ENCODE assay signal across 19 cellular contexts in genomic region chr10:26700884-26701630, GRCh38.
"Had no signal": no experiment of that assay in that cellular context is flagged by ENCODE, and none has a peak within 500 bp of the region (broad histone marks: within the 10 kb centered on the region; RNA-seq: fewer than 3 reads in every experiment).

No MANE protein-coding gene starts in this region.

- H3K9me3 ChIP-seq: heart left ventricle, left lung, ovary, thyroid gland had no signal

- H3K9me3 Mint-ChIP-seq: activated CD4-positive, alpha-beta memory T cell treated with anti-CD3 and anti-CD28 coated beads, Interleukin-2, amount 10 ng/mL, durations not matched to agents 7 days and 5 days; activated T-cell treated with anti-CD3 and anti-CD28 coated beads, Interleukin-2, amount 50 U/mL, for 72 hours; neural progenitor cell; T-cell had no signal

- DNase-seq: activated CD4-positive, alpha-beta memory T cell treated with anti-CD3 and anti-CD28 coated beads, Interleukin-2, amount 10 ng/mL, durations not matched to agents 7 days and 5 days; activated CD4-positive, alpha-beta T cell treated with anti-CD3 and anti-CD28 coated beads for 1 hour; activated gamma-delta T cell treated with Interleukin-2 at 50 U/mL for 16 hours; activated T-cell treated with anti-CD3 and anti-CD28 coated beads, Interleukin-2, amount 50 U/mL, for 72 hours; effector CD4-positive, alpha-beta T cell; heart left ventricle; left lung; mesenchymal stem cell; ovary; stimulated activated CD4-positive, alpha-beta T cell treated with anti-CD3 and anti-CD28 coated beads, Interleukin-15, amount 100 ng/mL, for 24 hours; stimulated activated CD4-positive, alpha-beta T cell treated with anti-CD3 and anti-CD28 coated beads, Interleukin-4, amount 100 ng/mL, for 24 hours; T-cell; T1000; thyroid gland had no signal

- H3K4me3 ChIP-seq: cardiac muscle cell, heart left ventricle, left lung, neural progenitor cell, ovary, thyroid gland had no signal

- ATAC-seq: activated T-cell treated with anti-CD3 and anti-CD28 coated beads, Interleukin-2, amount 50 U/mL, for 72 hours; heart left ventricle; left lung; T-cell had no signal

- H3K27me3 ChIP-seq: cardiac muscle cell, heart left ventricle, left lung, neural progenitor cell, ovary, thyroid gland had no signal

- H3K27ac ChIP-seq: cardiac muscle cell, heart left ventricle, left lung, neural progenitor cell, ovary, thyroid gland had no signal

- H3K36me3 ChIP-seq: cardiac muscle cell, neural progenitor cell, ovary, thyroid gland had no signal

- H3K4me3 Mint-ChIP-seq: activated CD4-positive, alpha-beta memory T cell treated with anti-CD3 and anti-CD28 coated beads, Interleukin-2, amount 10 ng/mL, durations not matched to agents 7 days and 5 days; activated T-cell treated with anti-CD3 and anti-CD28 coated beads, Interleukin-2, amount 50 U/mL, for 72 hours; T-cell had no signal

- H3K27me3 Mint-ChIP-seq: activated CD4-positive, alpha-beta memory T cell treated with anti-CD3 and anti-CD28 coated beads, Interleukin-2, amount 10 ng/mL, durations not matched to agents 7 days and 5 days; T-cell had no signal

- FAIRE-seq: endothelial cell of umbilical vein, frontal cortex, islet of Langerhans had no signal

- H3K27ac Mint-ChIP-seq: activated CD4-positive, alpha-beta memory T cell treated with anti-CD3 and anti-CD28 coated beads, Interleukin-2, amount 10 ng/mL, durations not matched to agents 7 days and 5 days; activated T-cell treated with anti-CD3 and anti-CD28 coated beads, Interleukin-2, amount 50 U/mL, for 72 hours; neural progenitor cell; T-cell had no signal
